In genomic region chr13:94726425-94726824, GRCh38 we compare ENCODE assay signal across 26 cellular contexts. TPM values are rescaled to one million over a fixed set of nuclear protein-coding genes. Genes with fewer than 3 reads are reported as not detected.
DNase-seq lines count a peak whose midpoint lies in the region; ATAC-seq and TF ChIP-seq lines count a peak whose summit lies in the region.
"Had no signal": no experiment of that assay in that cellular context is flagged by ENCODE, and none has a peak within 500 bp of the region (broad histone marks: within the 10 kb centered on the region; RNA-seq: fewer than 3 reads in every experiment).

No MANE protein-coding gene starts in this region.

- H3K27me3 Mint-ChIP-seq in GM23338 (ENCODE audit: insufficient read depth, low read depth, poor library complexity) = peaks cover 3% of the 10 kb centered on the region
- peaks cover 6% of the 10 kb centered on the region for H3K27me3 Mint-ChIP-seq in endodermal cell (ENCODE audit: insufficient read depth)

- H3K79me2 ChIP-seq in GM23338 (replicated peaks; ENCODE audit: insufficient read depth) = no peaks in the 10 kb centered on the region

- H3K27me3 ChIP-seq in GM23338 (ENCODE audit: insufficient read depth) (no peaks in the 10 kb centered on the region), endodermal cell (ENCODE audit: control insufficient read depth, insufficient read depth, low read length, poor library complexity, severe bottlenecking) (no peaks in the 10 kb centered on the region)
- H3K27me3 ChIP-seq: BLaER1 had no signal

- no peak overlapping the region for H3K9ac ChIP-seq in endodermal cell (ENCODE audit: extremely low read depth, low read length, poor library complexity, severe bottlenecking)
- H3K9ac ChIP-seq: BLaER1 had no signal

- H3K9me3 ChIP-seq in HEK293 (ENCODE audit: control insufficient read depth, insufficient read depth, low read depth, low read length) = no peaks in the 10 kb centered on the region
- H3K9me3 ChIP-seq in endodermal cell (ENCODE audit: control insufficient read depth, low read length) = peaks cover 28% of the 10 kb centered on the region
- H3K9me3 ChIP-seq: BE2C had no signal

- H3K9me2 ChIP-seq in GM23338 (ENCODE audit: insufficient read depth) = no peaks in the 10 kb centered on the region

- no peak for ATAC-seq in GM23338
- ATAC-seq in stimulated activated effector memory CD8-positive, alpha-beta T cell treated with anti-CD3 and anti-CD28 coated beads, Interleukin-12 subunit alpha, Interleukin-12 subunit beta, amount 100 ng/mL, for 72 hours = no peak
- ATAC-seq: GM12878 had no signal

- H3K27ac Mint-ChIP-seq in GM23338 (no peak overlapping the region), endodermal cell (no peak overlapping the region)
- H3K27ac Mint-ChIP-seq in stimulated activated effector memory CD8-positive, alpha-beta T cell treated with anti-CD3 and anti-CD28 coated beads, Interleukin-12 subunit alpha, Interleukin-12 subunit beta, amount 100 ng/mL, for 72 hours = no peak overlapping the region
- H3K27ac Mint-ChIP-seq: CD14-positive monocyte; CD4-positive, alpha-beta memory T cell; CD4-positive, CD25-positive, alpha-beta regulatory T cell had no signal

- H3K4me3 ChIP-seq in GM23338 (no peak overlapping the region), HEK293 (ENCODE audit: low read depth, low read length) (no peak overlapping the region), endodermal cell (ENCODE audit: low read length) (peak overlapping the region; percentile 37)
- H3K4me3 ChIP-seq: BLaER1, GM12878 had no signal

- no peak overlapping the region for H3K4me3 Mint-ChIP-seq in GM23338
- no peak overlapping the region for H3K4me3 Mint-ChIP-seq in endodermal cell
- H3K4me3 Mint-ChIP-seq in stimulated activated effector memory CD8-positive, alpha-beta T cell treated with anti-CD3 and anti-CD28 coated beads, Interleukin-12 subunit alpha, Interleukin-12 subunit beta, amount 100 ng/mL, for 72 hours = no peak overlapping the region
- H3K4me3 Mint-ChIP-seq: CD14-positive monocyte; CD4-positive, alpha-beta memory T cell; CD4-positive, CD25-positive, alpha-beta regulatory T cell; CD8-positive, alpha-beta memory T cell had no signal

- H3K27ac ChIP-seq in GM23338 (ENCODE audit: low read depth) = no peak overlapping the region
- H3K27ac ChIP-seq in HEK293 (ENCODE audit: extremely low read depth, low read depth, low read length) = no peak overlapping the region
- H3K27ac ChIP-seq in endodermal cell (ENCODE audit: low read depth, low read length) = no peak overlapping the region
- H3K27ac ChIP-seq: BLaER1 had no signal

- no peak for DNase-seq in GM23338 (ENCODE audit: low spot score)
- no peak for DNase-seq in endodermal cell
- DNase-seq in NCI-H2081 (lab: John Stamatoyannopoulos, UW) = no peak
- DNase-seq in stimulated activated effector memory CD8-positive, alpha-beta T cell treated with anti-CD3 and anti-CD28 coated beads, Interleukin-12 subunit alpha, Interleukin-12 subunit beta, amount 100 ng/mL, for 72 hours (ENCODE audit: low spot score in 2 of 2) = no peak
- DNase-seq: 8988T; ACHN; BE2C; C1 segment of cervical spinal cord; CD4-positive, alpha-beta memory T cell; CD4-positive, CD25-positive, alpha-beta regulatory T cell; CD8-positive, alpha-beta memory T cell; COR-L47; DMS 273 treated with DMSO at 0.1 percent for 48 hours; DMS153; DMS53; DMS79; DND-41; EL; GDM1 had no signal

- TF ChIP-seq CTCF in GM23338 (conservative IDR thresholded peaks at IDR 0.05; ENCODE audit: low read depth in 2 of 2) = no peak
- no peak for TF ChIP-seq CTCF in HEK293 (tag by site-specific recombination; IDR thresholded peaks at IDR 0.05)
- TF ChIP-seq CTCF in endodermal cell (conservative IDR thresholded peaks at IDR 0.05) = no peak

- H2AFZ ChIP-seq in GM23338 = no peak overlapping the region

- H3K36me3 ChIP-seq in GM23338 (ENCODE audit: insufficient read depth) (no peaks in the 10 kb centered on the region), HEK293 (ENCODE audit: control insufficient read depth in 2 of 2, insufficient read depth in 1 of 2, low read length in 2 of 2) (no peaks in the 10 kb centered on the region), endodermal cell (ENCODE audit: control insufficient read depth, insufficient read depth, low read length) (no peaks in the 10 kb centered on the region)
- H3K36me3 ChIP-seq: BE2C, BLaER1 had no signal

- H3K4me1 Mint-ChIP-seq in GM23338 (no peaks in the 10 kb centered on the region), endodermal cell (peaks cover 13% of the 10 kb centered on the region)
- H3K4me1 Mint-ChIP-seq in stimulated activated effector memory CD8-positive, alpha-beta T cell treated with anti-CD3 and anti-CD28 coated beads, Interleukin-12 subunit alpha, Interleukin-12 subunit beta, amount 100 ng/mL, for 72 hours = no peaks in the 10 kb centered on the region
- H3K4me1 Mint-ChIP-seq: CD14-positive monocyte; CD4-positive, alpha-beta memory T cell; CD4-positive, CD25-positive, alpha-beta regulatory T cell; CD8-positive, alpha-beta memory T cell had no signal

- WGBS in endodermal cell (ENCODE audit: insufficient coverage in 1 of 2, insufficient read length in 1 of 2), 2 experiments = 100% methylated on average over 1 of the region's 1 CpG; no CpG with 5 or more reads in 1 of the 2 experiments

- CTCF ChIA-PET in HEK293 (lab: Yijun Ruan, JAX) = interaction anchor here (0.7 kb wide), 1 partner anchor 16 kb away, joined by 3 read pairs; no protein-coding TSS in a partner anchor

- no peaks in the 10 kb centered on the region for H4K20me1 ChIP-seq in GM23338 (replicated peaks; ENCODE audit: insufficient read depth)
- H4K20me1 ChIP-seq: BLaER1 had no signal

- no peak overlapping the region for H3K4me2 ChIP-seq in GM23338
- H3K4me2 ChIP-seq: BLaER1 had no signal

- POLR2A ChIA-PET in HEK293 (lab: Yijun Ruan, JAX) = no interaction called here

- no peaks in the 10 kb centered on the region for H3K4me1 ChIP-seq in GM23338 (ENCODE audit: insufficient read depth)
- H3K4me1 ChIP-seq in HEK293 (ENCODE audit: control insufficient read depth, insufficient read depth, low read length) = no peaks in the 10 kb centered on the region
- no peaks in the 10 kb centered on the region for H3K4me1 ChIP-seq in endodermal cell (ENCODE audit: control insufficient read depth, insufficient read depth, low read length)
- H3K4me1 ChIP-seq: BE2C, BLaER1 had no signal

- H3K9me3 Mint-ChIP-seq in GM23338 (peaks cover 12% of the 10 kb centered on the region; the same call in 2 of the 3 replicates), endodermal cell (peaks cover 22% of the 10 kb centered on the region)
- no peaks in the 10 kb centered on the region for H3K9me3 Mint-ChIP-seq in stimulated activated effector memory CD8-positive, alpha-beta T cell treated with anti-CD3 and anti-CD28 coated beads, Interleukin-12 subunit alpha, Interleukin-12 subunit beta, amount 100 ng/mL, for 72 hours

- no peaks in the 10 kb centered on the region for H3F3A ChIP-seq in GM23338 (replicated peaks; ENCODE audit: low read depth)

- peaks cover 4% of the 10 kb centered on the region; the same call in 2 of the 3 replicates for H3K36me3 Mint-ChIP-seq in GM23338 (ENCODE audit: low read depth)
- H3K36me3 Mint-ChIP-seq in endodermal cell (ENCODE audit: low read depth) = peaks cover 4% of the 10 kb centered on the region
- H3K36me3 Mint-ChIP-seq in stimulated activated effector memory CD8-positive, alpha-beta T cell treated with anti-CD3 and anti-CD28 coated beads, Interleukin-12 subunit alpha, Interleukin-12 subunit beta, amount 100 ng/mL, for 72 hours = no peaks in the 10 kb centered on the region
- H3K36me3 Mint-ChIP-seq: CD14-positive monocyte; CD4-positive, alpha-beta memory T cell; CD4-positive, CD25-positive, alpha-beta regulatory T cell; CD8-positive, alpha-beta memory T cell had no signal

TF ChIP-seq in GM23338, 12 proteins besides CTCF, POLR2A, EP300 and RAD21:
- peak; percentile 99 for TF ChIP-seq ZNF331 (CRISPR knock-in tag; IDR thresholded peaks at IDR 0.05; ENCODE audit: low read depth)
- TF ChIP-seq EZH2 (IDR thresholded peaks at IDR 0.05; ENCODE audit: low read depth, unreplicated experiment) = no peak

TF ChIP-seq in HEK293, 187 proteins besides CTCF, POLR2A, EP300 and RAD21:
- TF ChIP-seq ZNF473 (tag by site-specific recombination; IDR thresholded peaks at IDR 0.05) = no peak
- no peak for TF ChIP-seq RBAK (tag by site-specific recombination; IDR thresholded peaks at IDR 0.05)
- no peak for TF ChIP-seq ZNF341 (tag by site-specific recombination; IDR thresholded peaks at IDR 0.05; ENCODE audit: low read depth)
- TF ChIP-seq ZNF585B (tag by site-specific recombination; IDR thresholded peaks at IDR 0.05) = no peak
- TF ChIP-seq SETDB1 (IDR thresholded peaks at IDR 0.05; ENCODE audit: insufficient read length, low read length) = peak; percentile 96
- no peak for TF ChIP-seq ZNF768 (tag by site-specific recombination; IDR thresholded peaks at IDR 0.05)
- no peak for TF ChIP-seq ZNF214 (tag by site-specific recombination; IDR thresholded peaks at IDR 0.05; ENCODE audit: borderline replicate concordance)
- TF ChIP-seq ZFHX2 (tag by site-specific recombination; conservative IDR thresholded peaks at IDR 0.05) = no peak
- TF ChIP-seq TRIM28 (IDR thresholded peaks at IDR 0.05; ENCODE audit: borderline replicate concordance, low read length) = peak; percentile 85; the same call in 1 of the 2 replicates

RNA-seq across cellular contexts. Expression of gene SOX21, which starts 14.1 kb away (rescaled TPM):
- 3.5 and 4.7 TPM in 2 replicates for total RNA-seq in GM23338 (2014; rRNA removed; shearing (Covaris generic))
- 1.7 and 2.3 TPM in 2 replicates for polyA plus RNA-seq in GM23338 (2016; fragmentation: Nextera tagmentation; extraction: Ambion mirVana)
- 10 to 100 TPM in 1 of 2 donors, 1 to 10 TPM in 1; 5.2 to 10.1 TPM for total RNA-seq in endodermal cell
- 53.2 TPM for polyA plus RNA-seq in endodermal cell (2013, experiment 1 of 2)
- 46.1 TPM for polyA plus RNA-seq in endodermal cell (2013, experiment 2 of 2)
- total RNA-seq: A673; CD4-positive, alpha-beta memory T cell; CD4-positive, CD25-positive, alpha-beta regulatory T cell; CD8-positive, alpha-beta memory T cell; G401; GM12878 had no signal
- polyA plus RNA-seq: AG04450; CD14-positive monocyte; CD4-positive, alpha-beta memory T cell; CD4-positive, CD25-positive, alpha-beta regulatory T cell; CD8-positive, alpha-beta memory T cell; GM12878 had no signal
